In the genomic region with DNA sequence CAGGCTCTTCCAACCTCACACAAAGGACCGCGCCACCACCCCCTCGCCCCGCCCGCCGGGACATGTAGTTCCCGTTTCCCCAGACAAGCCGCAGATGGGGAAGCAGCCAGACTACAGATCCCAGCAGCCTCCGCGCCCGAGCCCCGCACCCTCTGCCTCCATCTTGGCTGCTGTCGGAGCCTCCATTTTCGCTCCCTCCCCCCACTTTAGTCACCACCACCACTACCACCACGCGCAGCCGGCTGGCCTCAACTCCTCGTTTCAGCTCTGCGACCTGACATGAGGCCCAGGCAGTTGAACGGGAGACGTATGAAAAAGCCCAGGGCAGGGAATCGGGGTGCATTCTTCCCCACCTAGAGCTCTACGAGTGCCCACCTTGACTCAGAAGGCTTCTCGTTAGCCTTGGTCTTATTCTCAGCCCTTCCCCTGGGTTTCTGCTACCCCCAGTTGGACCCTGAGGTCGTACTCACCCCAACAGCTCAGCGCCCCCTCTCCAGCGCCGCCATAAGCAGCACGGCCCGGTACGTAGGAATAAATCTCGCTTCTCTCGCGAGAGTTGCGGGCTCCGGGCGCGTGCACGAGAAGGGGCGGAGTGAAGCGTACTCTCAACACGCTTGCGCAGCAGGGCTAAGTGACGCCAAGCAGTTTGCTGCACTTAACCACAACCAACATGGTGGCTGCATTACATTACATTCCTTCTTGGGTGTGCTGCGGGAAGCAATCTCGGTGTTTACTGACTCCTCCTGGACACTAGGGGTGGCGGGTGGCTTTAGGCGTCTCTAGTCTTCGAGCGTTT, we compare ENCODE assay signal across 1 cellular context.
TF ChIP-seq lines count a peak whose summit lies in the region.

A gene (minus strand): TSS at position 530 of the 796 bp plus-strand sequence. CDS start 18,094 bp downstream, outside the sequence.

TF ChIP-seq in K562, 482 proteins besides CTCF, POLR2A, EP300 and RAD21 (continued from another document and continues in another):
- TF ChIP-seq, protein P1, sequence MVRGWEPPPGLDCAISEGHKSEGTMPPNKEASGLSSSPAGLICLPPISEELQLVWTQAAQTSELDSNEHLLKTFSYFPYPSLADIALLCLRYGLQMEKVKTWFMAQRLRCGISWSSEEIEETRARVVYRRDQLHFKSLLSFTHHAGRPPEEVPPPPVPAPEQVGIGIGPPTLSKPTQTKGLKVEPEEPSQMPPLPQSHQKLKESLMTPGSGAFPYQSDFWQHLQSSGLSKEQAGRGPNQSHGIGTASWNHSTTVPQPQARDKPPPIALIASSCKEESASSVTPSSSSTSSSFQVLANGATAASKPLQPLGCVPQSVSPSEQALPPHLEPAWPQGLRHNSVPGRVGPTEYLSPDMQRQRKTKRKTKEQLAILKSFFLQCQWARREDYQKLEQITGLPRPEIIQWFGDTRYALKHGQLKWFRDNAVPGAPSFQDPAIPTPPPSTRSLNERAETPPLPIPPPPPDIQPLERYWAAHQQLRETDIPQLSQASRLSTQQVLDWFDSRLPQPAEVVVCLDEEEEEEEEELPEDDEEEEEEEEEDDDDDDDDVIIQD (CRISPR knock-in tag; IDR thresholded peaks at IDR 0.05), result no peak
- TF ChIP-seq, protein P2, sequence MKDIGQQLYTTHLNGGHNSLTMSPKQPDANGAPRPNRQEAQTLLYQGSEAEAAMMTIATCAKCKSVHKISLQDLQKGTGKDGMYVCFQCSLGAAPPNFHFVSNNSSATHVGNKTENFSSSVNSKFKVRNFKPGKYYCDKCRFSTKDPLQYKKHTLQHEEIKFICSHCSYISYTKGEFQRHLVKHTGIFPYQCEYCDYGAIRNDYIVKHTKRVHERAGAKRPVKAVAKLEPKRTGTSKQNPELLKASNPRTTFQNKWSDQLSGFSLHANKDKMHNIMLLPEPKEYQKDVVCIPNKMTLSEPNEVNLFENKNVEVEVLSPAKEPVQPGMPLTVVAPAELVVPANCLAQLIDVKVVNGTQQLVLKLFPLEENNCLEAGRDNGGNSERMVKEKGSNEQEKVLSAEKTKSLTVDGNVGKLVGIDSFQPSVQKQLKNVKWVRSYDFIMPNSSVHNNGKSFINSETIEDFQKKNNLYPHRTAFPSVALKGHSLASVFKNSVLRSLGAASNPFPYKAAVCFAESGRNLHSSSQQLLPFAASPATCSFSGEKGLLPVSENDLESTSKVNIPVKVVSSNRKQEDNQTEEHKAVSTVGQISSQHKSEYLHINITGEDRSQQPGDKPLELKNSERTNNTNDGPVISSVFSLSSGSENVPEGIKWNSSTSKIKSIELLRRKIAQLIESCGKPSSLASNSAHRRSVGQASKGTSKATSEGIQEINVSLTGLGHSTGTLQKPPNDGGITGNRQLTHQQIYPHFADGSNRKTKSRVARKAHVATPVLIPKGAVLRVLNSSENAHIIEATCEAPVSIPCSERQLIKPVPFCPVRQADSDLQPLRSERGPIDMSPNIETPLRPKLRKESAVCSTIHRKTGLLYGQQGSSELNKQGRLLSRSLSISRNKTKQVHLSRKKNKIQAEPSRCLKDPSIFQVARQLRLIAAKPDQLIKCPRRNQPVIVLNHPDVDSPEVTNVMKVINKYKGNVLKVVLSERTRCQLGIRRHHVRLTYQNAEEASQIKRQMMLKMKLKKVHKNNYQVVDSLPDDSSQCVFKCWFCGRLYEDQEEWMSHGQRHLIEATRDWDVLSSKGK (CRISPR knock-in tag; IDR thresholded peaks at IDR 0.05), result no peak
- TF ChIP-seq PYGO2 (tag; IDR thresholded peaks at IDR 0.05) (no peak), CBFB (CRISPR knock-in tag; IDR thresholded peaks at IDR 0.05) (peak; percentile 91), RCOR1 (IDR thresholded peaks at IDR 0.05; ENCODE audit: borderline replicate concordance in 1 of 2, low read depth in 2 of 2, low read length in 2 of 2) (peak in 1 of 2 experiments; percentile 90; a peak in 2 of 4 replicates), HCFC1 (IDR thresholded peaks at IDR 0.05; ENCODE audit: low read depth, low read length) (peak; percentile 97), ZNF212 (CRISPR knock-in tag; IDR thresholded peaks at IDR 0.05) (peak; percentile 70; the same call in 1 of the 2 replicates), EP400 (IDR thresholded peaks at IDR 0.05) (peak; percentile 99), TGIF2 (CRISPR knock-in tag; IDR thresholded peaks at IDR 0.05) (no peak), RBM17 (IDR thresholded peaks at IDR 0.05; ENCODE audit: borderline replicate concordance, low read depth, low read length) (no peak), HEY1 (CRISPR knock-in tag; IDR thresholded peaks at IDR 0.05; ENCODE audit: borderline replicate concordance) (peak; percentile 39; the same call in 1 of the 2 replicates), FOXM1 (IDR thresholded peaks at IDR 0.05; ENCODE audit: low read depth) (no peak; the same call in 1 of the 2 replicates), FOXM1 (CRISPR knock-in tag; IDR thresholded peaks at IDR 0.05; ENCODE audit: low read depth) (no peak), MEF2A (IDR thresholded peaks at IDR 0.05; ENCODE audit: control insufficient read depth, low read depth, low read length) (0 out of 2 replicates have a peak, but pooled peaks have one; percentile 6), NFE2 (IDR thresholded peaks at IDR 0.05; ENCODE audit: low read depth) (peak; percentile 9; the same call in 1 of the 2 replicates), ZNF354B (CRISPR knock-in tag; IDR thresholded peaks at IDR 0.05) (no peak), ZNF551 (CRISPR knock-in tag; IDR thresholded peaks at IDR 0.05) (no peak), TAL1 (IDR thresholded peaks at IDR 0.05) (no peak; the same call in 1 of the 2 replicates), POLR2AphosphoS2 (IDR thresholded peaks at IDR 0.05; ENCODE audit: low read length) (peak; percentile 82; the same call in 1 of the 2 replicates), TRIM28 (IDR thresholded peaks at IDR 0.05) (peak; percentile 65), TEAD4 (IDR thresholded peaks at IDR 0.05; ENCODE audit: low read length) (peak; percentile 77), TEAD4 (CRISPR knock-in tag; IDR thresholded peaks at IDR 0.05; ENCODE audit: borderline replicate concordance) (no peak), ZNF57 (CRISPR knock-in tag; IDR thresholded peaks at IDR 0.05) (0 out of 2 replicates have a peak, but pooled peaks have one; percentile 63), RAD51 (IDR thresholded peaks at IDR 0.05; ENCODE audit: borderline replicate concordance, low read depth) (no peak; the same call in 1 of the 2 replicates)
- TF ChIP-seq, protein P3, sequence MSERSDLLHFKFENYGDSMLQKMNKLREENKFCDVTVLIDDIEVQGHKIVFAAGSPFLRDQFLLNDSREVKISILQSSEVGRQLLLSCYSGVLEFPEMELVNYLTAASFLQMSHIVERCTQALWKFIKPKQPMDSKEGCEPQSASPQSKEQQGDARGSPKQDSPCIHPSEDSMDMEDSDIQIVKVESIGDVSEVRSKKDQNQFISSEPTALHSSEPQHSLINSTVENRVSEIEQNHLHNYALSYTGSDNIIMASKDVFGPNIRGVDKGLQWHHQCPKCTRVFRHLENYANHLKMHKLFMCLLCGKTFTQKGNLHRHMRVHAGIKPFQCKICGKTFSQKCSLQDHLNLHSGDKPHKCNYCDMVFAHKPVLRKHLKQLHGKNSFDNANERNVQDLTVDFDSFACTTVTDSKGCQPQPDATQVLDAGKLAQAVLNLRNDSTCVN (CRISPR knock-in tag; IDR thresholded peaks at IDR 0.05), result peak; percentile 94
- TF ChIP-seq, protein P4, sequence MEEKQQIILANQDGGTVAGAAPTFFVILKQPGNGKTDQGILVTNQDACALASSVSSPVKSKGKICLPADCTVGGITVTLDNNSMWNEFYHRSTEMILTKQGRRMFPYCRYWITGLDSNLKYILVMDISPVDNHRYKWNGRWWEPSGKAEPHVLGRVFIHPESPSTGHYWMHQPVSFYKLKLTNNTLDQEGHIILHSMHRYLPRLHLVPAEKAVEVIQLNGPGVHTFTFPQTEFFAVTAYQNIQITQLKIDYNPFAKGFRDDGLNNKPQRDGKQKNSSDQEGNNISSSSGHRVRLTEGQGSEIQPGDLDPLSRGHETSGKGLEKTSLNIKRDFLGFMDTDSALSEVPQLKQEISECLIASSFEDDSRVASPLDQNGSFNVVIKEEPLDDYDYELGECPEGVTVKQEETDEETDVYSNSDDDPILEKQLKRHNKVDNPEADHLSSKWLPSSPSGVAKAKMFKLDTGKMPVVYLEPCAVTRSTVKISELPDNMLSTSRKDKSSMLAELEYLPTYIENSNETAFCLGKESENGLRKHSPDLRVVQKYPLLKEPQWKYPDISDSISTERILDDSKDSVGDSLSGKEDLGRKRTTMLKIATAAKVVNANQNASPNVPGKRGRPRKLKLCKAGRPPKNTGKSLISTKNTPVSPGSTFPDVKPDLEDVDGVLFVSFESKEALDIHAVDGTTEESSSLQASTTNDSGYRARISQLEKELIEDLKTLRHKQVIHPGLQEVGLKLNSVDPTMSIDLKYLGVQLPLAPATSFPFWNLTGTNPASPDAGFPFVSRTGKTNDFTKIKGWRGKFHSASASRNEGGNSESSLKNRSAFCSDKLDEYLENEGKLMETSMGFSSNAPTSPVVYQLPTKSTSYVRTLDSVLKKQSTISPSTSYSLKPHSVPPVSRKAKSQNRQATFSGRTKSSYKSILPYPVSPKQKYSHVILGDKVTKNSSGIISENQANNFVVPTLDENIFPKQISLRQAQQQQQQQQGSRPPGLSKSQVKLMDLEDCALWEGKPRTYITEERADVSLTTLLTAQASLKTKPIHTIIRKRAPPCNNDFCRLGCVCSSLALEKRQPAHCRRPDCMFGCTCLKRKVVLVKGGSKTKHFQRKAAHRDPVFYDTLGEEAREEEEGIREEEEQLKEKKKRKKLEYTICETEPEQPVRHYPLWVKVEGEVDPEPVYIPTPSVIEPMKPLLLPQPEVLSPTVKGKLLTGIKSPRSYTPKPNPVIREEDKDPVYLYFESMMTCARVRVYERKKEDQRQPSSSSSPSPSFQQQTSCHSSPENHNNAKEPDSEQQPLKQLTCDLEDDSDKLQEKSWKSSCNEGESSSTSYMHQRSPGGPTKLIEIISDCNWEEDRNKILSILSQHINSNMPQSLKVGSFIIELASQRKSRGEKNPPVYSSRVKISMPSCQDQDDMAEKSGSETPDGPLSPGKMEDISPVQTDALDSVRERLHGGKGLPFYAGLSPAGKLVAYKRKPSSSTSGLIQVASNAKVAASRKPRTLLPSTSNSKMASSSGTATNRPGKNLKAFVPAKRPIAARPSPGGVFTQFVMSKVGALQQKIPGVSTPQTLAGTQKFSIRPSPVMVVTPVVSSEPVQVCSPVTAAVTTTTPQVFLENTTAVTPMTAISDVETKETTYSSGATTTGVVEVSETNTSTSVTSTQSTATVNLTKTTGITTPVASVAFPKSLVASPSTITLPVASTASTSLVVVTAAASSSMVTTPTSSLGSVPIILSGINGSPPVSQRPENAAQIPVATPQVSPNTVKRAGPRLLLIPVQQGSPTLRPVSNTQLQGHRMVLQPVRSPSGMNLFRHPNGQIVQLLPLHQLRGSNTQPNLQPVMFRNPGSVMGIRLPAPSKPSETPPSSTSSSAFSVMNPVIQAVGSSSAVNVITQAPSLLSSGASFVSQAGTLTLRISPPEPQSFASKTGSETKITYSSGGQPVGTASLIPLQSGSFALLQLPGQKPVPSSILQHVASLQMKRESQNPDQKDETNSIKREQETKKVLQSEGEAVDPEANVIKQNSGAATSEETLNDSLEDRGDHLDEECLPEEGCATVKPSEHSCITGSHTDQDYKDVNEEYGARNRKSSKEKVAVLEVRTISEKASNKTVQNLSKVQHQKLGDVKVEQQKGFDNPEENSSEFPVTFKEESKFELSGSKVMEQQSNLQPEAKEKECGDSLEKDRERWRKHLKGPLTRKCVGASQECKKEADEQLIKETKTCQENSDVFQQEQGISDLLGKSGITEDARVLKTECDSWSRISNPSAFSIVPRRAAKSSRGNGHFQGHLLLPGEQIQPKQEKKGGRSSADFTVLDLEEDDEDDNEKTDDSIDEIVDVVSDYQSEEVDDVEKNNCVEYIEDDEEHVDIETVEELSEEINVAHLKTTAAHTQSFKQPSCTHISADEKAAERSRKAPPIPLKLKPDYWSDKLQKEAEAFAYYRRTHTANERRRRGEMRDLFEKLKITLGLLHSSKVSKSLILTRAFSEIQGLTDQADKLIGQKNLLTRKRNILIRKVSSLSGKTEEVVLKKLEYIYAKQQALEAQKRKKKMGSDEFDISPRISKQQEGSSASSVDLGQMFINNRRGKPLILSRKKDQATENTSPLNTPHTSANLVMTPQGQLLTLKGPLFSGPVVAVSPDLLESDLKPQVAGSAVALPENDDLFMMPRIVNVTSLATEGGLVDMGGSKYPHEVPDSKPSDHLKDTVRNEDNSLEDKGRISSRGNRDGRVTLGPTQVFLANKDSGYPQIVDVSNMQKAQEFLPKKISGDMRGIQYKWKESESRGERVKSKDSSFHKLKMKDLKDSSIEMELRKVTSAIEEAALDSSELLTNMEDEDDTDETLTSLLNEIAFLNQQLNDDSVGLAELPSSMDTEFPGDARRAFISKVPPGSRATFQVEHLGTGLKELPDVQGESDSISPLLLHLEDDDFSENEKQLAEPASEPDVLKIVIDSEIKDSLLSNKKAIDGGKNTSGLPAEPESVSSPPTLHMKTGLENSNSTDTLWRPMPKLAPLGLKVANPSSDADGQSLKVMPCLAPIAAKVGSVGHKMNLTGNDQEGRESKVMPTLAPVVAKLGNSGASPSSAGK (IDR thresholded peaks at IDR 0.05), result no peak; the same call in 1 of the 2 replicates
- TF ChIP-seq, protein P5, sequence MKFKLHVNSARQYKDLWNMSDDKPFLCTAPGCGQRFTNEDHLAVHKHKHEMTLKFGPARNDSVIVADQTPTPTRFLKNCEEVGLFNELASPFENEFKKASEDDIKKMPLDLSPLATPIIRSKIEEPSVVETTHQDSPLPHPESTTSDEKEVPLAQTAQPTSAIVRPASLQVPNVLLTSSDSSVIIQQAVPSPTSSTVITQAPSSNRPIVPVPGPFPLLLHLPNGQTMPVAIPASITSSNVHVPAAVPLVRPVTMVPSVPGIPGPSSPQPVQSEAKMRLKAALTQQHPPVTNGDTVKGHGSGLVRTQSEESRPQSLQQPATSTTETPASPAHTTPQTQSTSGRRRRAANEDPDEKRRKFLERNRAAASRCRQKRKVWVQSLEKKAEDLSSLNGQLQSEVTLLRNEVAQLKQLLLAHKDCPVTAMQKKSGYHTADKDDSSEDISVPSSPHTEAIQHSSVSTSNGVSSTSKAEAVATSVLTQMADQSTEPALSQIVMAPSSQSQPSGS (CRISPR knock-in tag; IDR thresholded peaks at IDR 0.05), result no peak
- TF ChIP-seq, protein P6, sequence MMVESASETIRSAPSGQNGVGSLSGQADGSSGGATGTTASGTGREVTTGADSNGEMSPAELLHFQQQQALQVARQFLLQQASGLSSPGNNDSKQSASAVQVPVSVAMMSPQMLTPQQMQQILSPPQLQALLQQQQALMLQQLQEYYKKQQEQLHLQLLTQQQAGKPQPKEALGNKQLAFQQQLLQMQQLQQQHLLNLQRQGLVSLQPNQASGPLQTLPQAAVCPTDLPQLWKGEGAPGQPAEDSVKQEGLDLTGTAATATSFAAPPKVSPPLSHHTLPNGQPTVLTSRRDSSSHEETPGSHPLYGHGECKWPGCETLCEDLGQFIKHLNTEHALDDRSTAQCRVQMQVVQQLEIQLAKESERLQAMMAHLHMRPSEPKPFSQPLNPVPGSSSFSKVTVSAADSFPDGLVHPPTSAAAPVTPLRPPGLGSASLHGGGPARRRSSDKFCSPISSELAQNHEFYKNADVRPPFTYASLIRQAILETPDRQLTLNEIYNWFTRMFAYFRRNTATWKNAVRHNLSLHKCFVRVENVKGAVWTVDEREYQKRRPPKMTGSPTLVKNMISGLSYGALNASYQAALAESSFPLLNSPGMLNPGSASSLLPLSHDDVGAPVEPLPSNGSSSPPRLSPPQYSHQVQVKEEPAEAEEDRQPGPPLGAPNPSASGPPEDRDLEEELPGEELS (CRISPR knock-in tag; IDR thresholded peaks at IDR 0.05; ENCODE audit: borderline replicate concordance), result no peak
- TF ChIP-seq, protein P7, sequence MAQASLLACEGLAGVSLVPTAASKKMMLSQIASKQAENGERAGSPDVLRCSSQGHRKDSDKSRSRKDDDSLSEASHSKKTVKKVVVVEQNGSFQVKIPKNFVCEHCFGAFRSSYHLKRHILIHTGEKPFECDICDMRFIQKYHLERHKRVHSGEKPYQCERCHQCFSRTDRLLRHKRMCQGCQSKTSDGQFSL (CRISPR knock-in tag; IDR thresholded peaks at IDR 0.05), result peak; percentile 86
- TF ChIP-seq, protein P7 (tag; IDR thresholded peaks at IDR 0.05), result peak in 1 of 2 experiments; percentile 70; a peak in 1 of 4 replicates
